ENCODE assay signal across 32 cellular contexts in genomic region chr2:211898697-211899096, GRCh38.
"Had no signal": no experiment of that assay in that cellular context is flagged by ENCODE, and none has a peak within 500 bp of the region (broad histone marks: within the 10 kb centered on the region; RNA-seq: fewer than 3 reads in every experiment).

No MANE protein-coding gene starts in this region.

- ATAC-seq: activated CD4-positive, CD25-positive, alpha-beta regulatory T cell treated with anti-CD3 and anti-CD28 coated beads, Interleukin-2, amount 50 U/mL, for 24 hours; activated CD8-positive, alpha-beta T cell treated with anti-CD3 and anti-CD28 coated beads for 36 hours; activated T-cell treated with anti-CD3 and anti-CD28 coated beads, Interleukin-2, amount 50 U/mL, for 4 hours; activated T-helper 17 cell treated with anti-CD3 and anti-CD28 coated beads, Interleukin-2, amount 50 U/mL, for 72 hours; effector memory CD8-positive, alpha-beta T cell; foreskin keratinocyte; gastroesophageal sphincter; T-helper 17 cell had no signal

- H3K4me3 ChIP-seq: esophagus muscularis mucosa, gastroesophageal sphincter had no signal

- H3K27ac ChIP-seq: brain microvascular endothelial cell, esophagus muscularis mucosa, foreskin keratinocyte, gastroesophageal sphincter, WERI-Rb-1 had no signal

- H3K4me1 ChIP-seq: foreskin keratinocyte, gastroesophageal sphincter had no signal

- FAIRE-seq: astrocyte, bronchial epithelial cell, colon had no signal

- H3K27me3 ChIP-seq: brain microvascular endothelial cell, esophagus muscularis mucosa, foreskin keratinocyte, gastroesophageal sphincter had no signal

- H3K36me3 ChIP-seq: brain microvascular endothelial cell, esophagus muscularis mucosa, gastroesophageal sphincter, WERI-Rb-1 had no signal

- DNase-seq: activated B cell treated with CpG ODN at 0.5 μM for 24 hours; activated CD4-positive, alpha-beta T cell treated with anti-CD3 and anti-CD28 coated beads for 48 hours; activated CD4-positive, alpha-beta T cell treated with anti-CD3 and anti-CD28 coated beads, Interleukin-2, amount 50 U/mL, for 1 hour; activated CD4-positive, alpha-beta T cell treated with anti-CD3 and anti-CD28 coated beads, Interleukin-2, amount 50 U/mL, for 48 hours; activated CD8-positive, alpha-beta memory T cell treated with anti-CD3 and anti-CD28 coated beads for 24 hours; activated CD8-positive, alpha-beta T cell treated with anti-CD3 and anti-CD28 coated beads for 36 hours; activated effector memory CD4-positive, alpha-beta T cell treated with Interleukin-2 at 50 U/mL for 16 hours; activated gamma-delta T cell treated with Interleukin-2 at 50 U/mL for 16 hours; activated naive CD4-positive, alpha-beta T cell treated with anti-CD3 and anti-CD28 coated beads, Interleukin-2, amount 50 U/mL, for 16 hours; activated naive CD4-positive, alpha-beta T cell treated with Interleukin-2 at 50 U/mL for 16 hours; activated T-cell treated with anti-CD3 and anti-CD28 coated beads, Interleukin-2, amount 50 U/mL, for 4 hours; amniotic stem cell; anterior cingulate cortex; brain microvascular endothelial cell; caudate nucleus; cortex of kidney; dermis blood vessel endothelial cell; effector CD4-positive, alpha-beta T cell; effector memory CD8-positive, alpha-beta T cell; erythroblast; foreskin keratinocyte; T-helper 1 cell; T-helper 17 cell; T1000; WERI-Rb-1 had no signal

- H3K9me3 ChIP-seq: esophagus muscularis mucosa, gastroesophageal sphincter had no signal
